ENCODE assay signal across 20 cellular contexts in genomic region chr22:26489447-26490036, GRCh38. TPM values are rescaled to one million over a fixed set of nuclear protein-coding genes. Genes with fewer than 3 reads are reported as not detected.
A peak's percentile ranks its signal among the peaks of the same experiment; 100 is the strongest.
DNase-seq lines count a peak whose midpoint lies in the region; ATAC-seq, FAIRE-seq and TF ChIP-seq lines count a peak whose summit lies in the region.
"Had no signal": no experiment of that assay in that cellular context is flagged by ENCODE, and none has a peak within 500 bp of the region (broad histone marks: within the 10 kb centered on the region; RNA-seq: fewer than 3 reads in every experiment).

No MANE protein-coding gene starts in this region.

- TF ChIP-seq CTCF in Calu3 (IDR thresholded peaks at IDR 0.05; ENCODE audit: unreplicated experiment) (no peak), bronchial epithelial cell (IDR thresholded peaks at IDR 0.05; ENCODE audit: insufficient read depth, low read length, severe bottlenecking) (no peak), neural crest cell (conservative IDR thresholded peaks at IDR 0.05) (no peak)

- peak; percentile 18 for FAIRE-seq in bronchial epithelial cell (lab: Jason Lieb, UNC)

- intact Hi-C loops in Calu3 (cut with micrococcal nuclease; ENCODE audit: unreplicated experiment): no loop called here

- H3K9me2 ChIP-seq in Karpas-422 (replicated peaks; ENCODE audit: insufficient read depth, low read length): no peaks in the 10 kb centered on the region

- DNase-seq in Calu3 (no peak), Karpas-422 (no peak), bronchial epithelial cell (ENCODE audit: low read depth) (no peak), neural crest cell (ENCODE audit: low read depth, low spot score) (peak; percentile 11), SKM-1 treated with dmso at 0.1 percent for 144 hours (lab: John Stamatoyannopoulos, UW; ENCODE audit: unreplicated experiment) (no peak), putamen (ENCODE audit: low spot score) (no peak)
- DNase-seq: activated T-cell treated with anti-CD3 and anti-CD28 coated beads, Interleukin-2, amount 50 U/mL, for 1 hour; aorta; BE2C; DMS79 treated with DMSO at 0.1 percent for 48 hours; mesendoderm; NCI-H1930; NCI-H446 treated with DMSO at 0.1 percent for 48 hours; right lobe of liver; SHP77; T-helper 9 cell; testis had no signal

- H3K27ac ChIP-seq in Karpas-422 (ENCODE audit: low read length): peak overlapping the region; percentile 91; the same call in 1 of the 2 replicates
- H3K27ac ChIP-seq: esophagus muscularis mucosa, right lobe of liver, testis had no signal

- H3K4me1 Mint-ChIP-seq in Calu3 (ENCODE audit: low read depth, unreplicated experiment): peaks cover 29% of the 10 kb centered on the region
- peaks cover 24% of the 10 kb centered on the region for H3K4me1 Mint-ChIP-seq in neural crest cell

- H3K4me3 ChIP-seq in Karpas-422 (ENCODE audit: low read length) (no peak overlapping the region), bronchial epithelial cell (ENCODE audit: low read depth, low read length) (no peak overlapping the region)
- H3K4me3 ChIP-seq: esophagus muscularis mucosa, right lobe of liver, testis had no signal

- H3K9me3 Mint-ChIP-seq in Calu3 (ENCODE audit: low read depth, unreplicated experiment) (no peaks in the 10 kb centered on the region), neural crest cell (no peaks in the 10 kb centered on the region)
- H3K9me3 Mint-ChIP-seq: dendritic cell treated with granulocyte-macrophage colony-stimulating factor and Interleukin-4, amounts not matched to agents 40 ng/mL and 50 ng/mL, for 4 days had no signal

- H3K9ac ChIP-seq in Karpas-422 (ENCODE audit: low read length): no peak overlapping the region

- H3K36me3 ChIP-seq in Karpas-422 (ENCODE audit: insufficient read depth, low read length) (peaks cover 48% of the 10 kb centered on the region), bronchial epithelial cell (ENCODE audit: control insufficient read depth, insufficient read depth, low read length) (peaks cover 18% of the 10 kb centered on the region)

- peaks cover 45% of the 10 kb centered on the region for H3K4me1 ChIP-seq in Karpas-422 (ENCODE audit: low read length)
- H3K4me1 ChIP-seq: BE2C had no signal

- no TSS peak for BruUV-seq in Calu3 (replicated peaks; lab: Mats Ljungman, UMichigan)

- no peaks in the 10 kb centered on the region for H3K9me3 ChIP-seq in Karpas-422 (ENCODE audit: low read length)
- H3K9me3 ChIP-seq: BE2C, esophagus muscularis mucosa, right lobe of liver, testis had no signal

- CTCF ChIA-PET in Calu3 (lab: Charles Lee): no interaction called here

- H4K20me1 ChIP-seq in Karpas-422 (ENCODE audit: insufficient read depth, low read depth, low read length): 0 out of 2 replicates have a peak, but pooled peaks cover 2% of the 10 kb centered on the region

- no peak for ATAC-seq in GM21717 (IDR thresholded peaks at IDR 0.05; ENCODE audit: unreplicated experiment)

- H3K4me3 Mint-ChIP-seq in Calu3 (ENCODE audit: low read depth, unreplicated experiment) (no peak overlapping the region), neural crest cell (peak overlapping the region; percentile 57)
- H3K4me3 Mint-ChIP-seq: dendritic cell treated with granulocyte-macrophage colony-stimulating factor and Interleukin-4, amounts not matched to agents 40 ng/mL and 50 ng/mL, for 4 days had no signal

- H3K4me2 ChIP-seq in Karpas-422 (ENCODE audit: low read depth, low read length, poor library complexity, severe bottlenecking): no peak overlapping the region

- H3K27me3 Mint-ChIP-seq in Calu3 (ENCODE audit: unreplicated experiment) (no peaks in the 10 kb centered on the region), neural crest cell (ENCODE audit: low read depth) (no peaks in the 10 kb centered on the region)
- H3K27me3 Mint-ChIP-seq: dendritic cell treated with granulocyte-macrophage colony-stimulating factor and Interleukin-4, amounts not matched to agents 40 ng/mL and 50 ng/mL, for 4 days had no signal

- H3K36me3 Mint-ChIP-seq in Calu3 (ENCODE audit: insufficient read depth, unreplicated experiment) (peaks cover 44% of the 10 kb centered on the region), neural crest cell (ENCODE audit: low read depth) (peaks cover 6% of the 10 kb centered on the region)

- H2AFZ ChIP-seq in Karpas-422 (ENCODE audit: low read length): no peak overlapping the region

- H3K27ac Mint-ChIP-seq in Calu3 (ENCODE audit: unreplicated experiment) (peak overlapping the region; percentile 32), neural crest cell (ENCODE audit: unreplicated experiment) (peak overlapping the region; percentile 76)
- H3K27ac Mint-ChIP-seq: dendritic cell treated with granulocyte-macrophage colony-stimulating factor and Interleukin-4, amounts not matched to agents 40 ng/mL and 50 ng/mL, for 4 days had no signal

- H3K27me3 ChIP-seq in Karpas-422 (ENCODE audit: low read length) (no peaks in the 10 kb centered on the region), bronchial epithelial cell (ENCODE audit: control insufficient read depth, insufficient read depth, low read length) (no peaks in the 10 kb centered on the region)
- H3K27me3 ChIP-seq: BE2C, esophagus muscularis mucosa, right lobe of liver, testis had no signal

- peaks cover 55% of the 10 kb centered on the region for H3K79me2 ChIP-seq in Karpas-422 (ENCODE audit: low read length)

RNA-seq across cellular contexts. Expression of gene SRRD, which starts 5.9 kb away (rescaled TPM):
- total RNA-seq in Calu3 (2022) (22.8 and 25.6 TPM in 2 replicates), bronchial epithelial cell (13.3 and 26.6 TPM in 2 replicates), neural crest cell (30.8 and 32.4 TPM in 2 replicates)
- total RNA-seq in Karpas-422 (2014; rRNA removed; shearing (Covaris generic); ENCODE audit: low replicate concordance): 13.8 and 43.5 TPM in 2 replicates

RNA-seq across cellular contexts. Expression of gene HPS4, which starts 6.0 kb away (rescaled TPM):
- total RNA-seq in Calu3 (2022) (40.7 and 41.9 TPM in 2 replicates), bronchial epithelial cell (28.3 and 29.5 TPM in 2 replicates), neural crest cell (48.5 and 50.9 TPM in 2 replicates)
- total RNA-seq in Karpas-422 (2014; rRNA removed; shearing (Covaris generic); ENCODE audit: low replicate concordance): 42.1 and 46.1 TPM in 2 replicates

RNA-seq across cellular contexts. Expression of gene TFIP11, which starts 22.7 kb away (rescaled TPM):
- total RNA-seq in Calu3 (2022) (39.8 and 40.8 TPM in 2 replicates), bronchial epithelial cell (30.9 and 36.9 TPM in 2 replicates), neural crest cell (33.6 and 34.3 TPM in 2 replicates)
- 39.4 and 46.0 TPM in 2 replicates for total RNA-seq in Karpas-422 (2014; rRNA removed; shearing (Covaris generic); ENCODE audit: low replicate concordance)
